In the genomic region with DNA sequence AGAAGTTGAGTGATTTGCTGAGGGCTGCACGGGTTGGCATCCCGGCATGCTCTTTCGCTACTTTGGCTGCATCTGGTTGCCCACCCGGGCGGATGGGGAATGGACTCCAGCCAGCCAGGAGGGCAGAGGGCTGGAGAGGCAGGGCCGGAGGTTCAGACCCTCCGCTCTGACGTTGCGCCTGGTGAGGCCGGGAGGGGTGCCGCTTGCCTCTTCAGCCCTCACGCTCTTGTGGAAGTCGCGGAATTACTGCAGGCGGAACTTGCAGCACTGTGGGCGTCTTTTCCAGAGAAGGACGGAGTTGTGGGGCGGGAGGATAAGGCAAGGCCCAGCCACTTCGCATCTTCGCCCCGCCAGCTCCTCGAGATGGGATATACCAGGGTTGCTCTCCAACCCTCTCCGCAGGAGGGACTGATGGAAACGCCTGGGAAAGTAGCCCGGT, we compare ENCODE assay signal across 8 cellular contexts. TPM values are rescaled to one million over a fixed set of nuclear protein-coding genes. Genes with fewer than 3 reads are reported as not detected.
DNase-seq lines count a peak whose midpoint lies in the region; ATAC-seq and TF ChIP-seq lines count a peak whose summit lies in the region.

No MANE protein-coding gene starts in this region.

- TF ChIP-seq CTCF in PC-3 (conservative IDR thresholded peaks at IDR 0.05; ENCODE audit: low read depth, low read length) (no peak), endothelial cell (IDR thresholded peaks at IDR 0.05; ENCODE audit: unreplicated experiment) (no peak)

- H4K20me1 ChIP-seq in PC-3 (ENCODE audit: low read length) = no peaks in the 10 kb centered on the region

- H3K27me3 Mint-ChIP-seq in endothelial cell (ENCODE audit: unreplicated experiment) = peaks cover 18% of the 10 kb centered on the region
- H3K27me3 Mint-ChIP-seq in natural killer cell treated with Interleukin-12 subunit alpha and Interleukin-12 subunit beta and Interleukin-15 and Interleukin-18, amount 100 ng/mL, for 72 hours = peaks cover 0 to 2% of the 10 kb centered on the region in 2 donors

- H3K27ac Mint-ChIP-seq in endothelial cell (ENCODE audit: unreplicated experiment) = no peak overlapping the region
- H3K27ac Mint-ChIP-seq in natural killer cell treated with Interleukin-12 subunit alpha and Interleukin-12 subunit beta and Interleukin-15 and Interleukin-18, amount 100 ng/mL, for 72 hours = peak overlapping the region; percentile 94 to 97

- peak overlapping the region; percentile 92 for H2AFZ ChIP-seq in PC-3 (ENCODE audit: low read length)

- H3K4me3 ChIP-seq in HAP-1 (peak overlapping the region; percentile 96), PC-3 (ENCODE audit: low read length) (peak overlapping the region; percentile 91)

- H3K9ac ChIP-seq in PC-3 (ENCODE audit: low read length) = peak overlapping the region; percentile 86

- intact Hi-C loops in PC-3 (cut with micrococcal nuclease) = loop anchor here (2.0 kb wide), 2 partner anchors 24 to 30 kb away; no protein-coding TSS in a partner anchor

- peaks cover 18% of the 10 kb centered on the region for H3K4me1 Mint-ChIP-seq in endothelial cell (ENCODE audit: unreplicated experiment)
- peaks cover 21 to 23% of the 10 kb centered on the region in 2 donors for H3K4me1 Mint-ChIP-seq in natural killer cell treated with Interleukin-12 subunit alpha and Interleukin-12 subunit beta and Interleukin-15 and Interleukin-18, amount 100 ng/mL, for 72 hours (ENCODE audit: low read depth in 2 of 2)

- CTCF ChIA-PET in PC-3 (lab: Charles Lee) = interaction anchor here (0.6 to 0.7 kb wide), 2 partner anchors 17 to 28 kb away, joined by 3 to 4 read pairs; no protein-coding TSS in a partner anchor

- no peaks in the 10 kb centered on the region for H3K9me3 Mint-ChIP-seq in endothelial cell (ENCODE audit: unreplicated experiment)
- no peaks in the 10 kb centered on the region for H3K9me3 Mint-ChIP-seq in natural killer cell treated with Interleukin-12 subunit alpha and Interleukin-12 subunit beta and Interleukin-15 and Interleukin-18, amount 100 ng/mL, for 72 hours

- in situ Hi-C loops in HAP-1 (cut with MboI; ENCODE audit: low sequenced_read_pairs) (no loop called here), KBM-7 (cut with MboI; ENCODE audit: low pct_unique_long_range_greater_than_20kb, low sequenced_read_pairs) (no loop called here)

- no peaks in the 10 kb centered on the region for H3K27me3 ChIP-seq in HAP-1 (ENCODE audit: low read depth)
- no peaks in the 10 kb centered on the region for H3K27me3 ChIP-seq in PC-3 (ENCODE audit: low read length)

- H3K27ac ChIP-seq in PC-3 (ENCODE audit: low read length) = no peak overlapping the region

- H3K36me3 Mint-ChIP-seq in endothelial cell (ENCODE audit: low read depth, unreplicated experiment) = no peaks in the 10 kb centered on the region
- no peaks in the 10 kb centered on the region for H3K36me3 Mint-ChIP-seq in natural killer cell treated with Interleukin-12 subunit alpha and Interleukin-12 subunit beta and Interleukin-15 and Interleukin-18, amount 100 ng/mL, for 72 hours

- H3K4me1 ChIP-seq in HAP-1 (peaks cover 14% of the 10 kb centered on the region), PC-3 (ENCODE audit: insufficient read depth, low read length) (peaks cover 9% of the 10 kb centered on the region; the same call in 1 of the 2 replicates)

- H3K79me2 ChIP-seq in PC-3 (ENCODE audit: low read length) = peaks cover 25% of the 10 kb centered on the region

- H3K4me3 Mint-ChIP-seq in endothelial cell (ENCODE audit: unreplicated experiment) = peak overlapping the region; percentile 96
- H3K4me3 Mint-ChIP-seq in natural killer cell treated with Interleukin-12 subunit alpha and Interleukin-12 subunit beta and Interleukin-15 and Interleukin-18, amount 100 ng/mL, for 72 hours = peak overlapping the region; percentile 96

- ATAC-seq in PC-3 = peak; percentile 28
- peak in 1 of 2 donors; percentile 31 for ATAC-seq in natural killer cell treated with Interleukin-12 subunit alpha and Interleukin-12 subunit beta and Interleukin-15 and Interleukin-18, amount 100 ng/mL, for 72 hours

- POLR2A ChIA-PET in PC-3 (lab: Charles Lee; ENCODE audit: unreplicated experiment) = interaction anchor here (0.5 to 1.0 kb wide), 6 partner anchors 17 to 138 kb away, joined by 3 to 21 read pairs (median 3); a partner anchor contains a TSS

- peak overlapping the region; percentile 95 for H3K4me2 ChIP-seq in PC-3 (ENCODE audit: low read length)

- no peaks in the 10 kb centered on the region for H3F3A ChIP-seq in PC-3 (ENCODE audit: low read length, unreplicated experiment)

- H3K9me2 ChIP-seq in PC-3 (replicated peaks; ENCODE audit: low read length) = no peaks in the 10 kb centered on the region

- DNase-seq in ELR (ENCODE audit: low read depth) (peak; percentile 56), HAP-1 (ENCODE audit: low spot score in 2 of 2) (peak in 1 of 2 experiments; percentile 37), PC-3 (no peak), endothelial cell (ENCODE audit: low spot score) (no peak), occipital lobe (lab: John Stamatoyannopoulos, UW) (no peak), KBM-7 (no peak)
- DNase-seq in natural killer cell treated with Interleukin-12 subunit alpha and Interleukin-12 subunit beta and Interleukin-15 and Interleukin-18, amount 100 ng/mL, for 72 hours (ENCODE audit: low spot score) = no peak
- no peak for DNase-seq in activated effector memory CD4-positive, alpha-beta T cell treated with Interleukin-2 at 50 U/mL for 16 hours

- H3K9me3 ChIP-seq in HAP-1 = no peaks in the 10 kb centered on the region
- no peaks in the 10 kb centered on the region for H3K9me3 ChIP-seq in PC-3 (ENCODE audit: low read length)

- TSS peak; percentile 52 for BruUV-seq in PC-3 (replicated peaks; lab: Mats Ljungman, UMichigan)

- H3K36me3 ChIP-seq in HAP-1 (replicated peaks) (peaks cover 20% of the 10 kb centered on the region), PC-3 (ENCODE audit: low read depth, low read length) (peaks cover 31% of the 10 kb centered on the region; the same call in 1 of the 2 replicates)

RNA-seq across cellular contexts. Expression of a gene that starts 0.7 kb away (rescaled TPM):
- total RNA-seq in PC-3 (2014; rRNA removed) (43.0 and 56.2 TPM in 2 replicates), endothelial cell (ENCODE audit: unreplicated experiment) (20.2 TPM), occipital lobe (10.0 TPM)
- 10 to 100 TPM; 32.3 to 76.9 TPM for total RNA-seq in natural killer cell treated with Interleukin-12 subunit alpha and Interleukin-12 subunit beta and Interleukin-15 and Interleukin-18, amount 100 ng/mL, for 72 hours

RNA-seq across cellular contexts. Expression of a gene that starts 5.5 kb away (rescaled TPM):
- total RNA-seq in PC-3 (2014; rRNA removed) (15.8 and 24.5 TPM in 2 replicates), endothelial cell (ENCODE audit: unreplicated experiment) (12.8 TPM), occipital lobe (101 TPM)
- 1 to 10 TPM in 1 of 2 donors, under 1 TPM in 1; 0.88 to 3.2 TPM for total RNA-seq in natural killer cell treated with Interleukin-12 subunit alpha and Interleukin-12 subunit beta and Interleukin-15 and Interleukin-18, amount 100 ng/mL, for 72 hours

RNA-seq across cellular contexts. Expression of a gene that starts 31.9 kb away (rescaled TPM):
- total RNA-seq in PC-3 (2014; rRNA removed) = 13.7 and 21.9 TPM in 2 replicates
- 11.2 TPM for total RNA-seq in endothelial cell (ENCODE audit: unreplicated experiment)
- total RNA-seq in natural killer cell treated with Interleukin-12 subunit alpha and Interleukin-12 subunit beta and Interleukin-15 and Interleukin-18, amount 100 ng/mL, for 72 hours = 10 to 100 TPM; 14.7 to 15.5 TPM
- 6.9 TPM for total RNA-seq in occipital lobe

RNA-seq across cellular contexts. Expression of a gene that starts 37.7 kb away (rescaled TPM):
- total RNA-seq in PC-3 (2014; rRNA removed) = 41.6 and 59.0 TPM in 2 replicates
- total RNA-seq in endothelial cell (ENCODE audit: unreplicated experiment) = not detected
- total RNA-seq in natural killer cell treated with Interleukin-12 subunit alpha and Interleukin-12 subunit beta and Interleukin-15 and Interleukin-18, amount 100 ng/mL, for 72 hours = not detected
- not detected for total RNA-seq in occipital lobe

RNA-seq across cellular contexts. Expression of a gene that starts 49.0 kb away (rescaled TPM):
- total RNA-seq in PC-3 (2014; rRNA removed) = 71.2 and 73.5 TPM in 2 replicates
- total RNA-seq in endothelial cell (ENCODE audit: unreplicated experiment) = 33.4 TPM
- total RNA-seq in natural killer cell treated with Interleukin-12 subunit alpha and Interleukin-12 subunit beta and Interleukin-15 and Interleukin-18, amount 100 ng/mL, for 72 hours = 10 to 100 TPM; 52.4 to 87.0 TPM
- total RNA-seq in occipital lobe = 15.6 TPM
